Comparison of ENCODE assay signal across 11 cellular contexts in genomic region chr9:113154471-113154870, GRCh38. TPM values are rescaled to one million over a fixed set of nuclear protein-coding genes. Genes with fewer than 3 reads are reported as not detected.
DNase-seq lines count a peak whose midpoint lies in the region; ATAC-seq and TF ChIP-seq lines count a peak whose summit lies in the region.
"Had no signal": no experiment of that assay in that cellular context is flagged by ENCODE, and none has a peak within 500 bp of the region (broad histone marks: within the 10 kb centered on the region; RNA-seq: fewer than 3 reads in every experiment).

No MANE protein-coding gene starts in this region.

- no peaks in the 10 kb centered on the region for H3K9me3 ChIP-seq in HEK293 (ENCODE audit: control insufficient read depth, insufficient read depth, low read depth, low read length)
- no peaks in the 10 kb centered on the region for H3K9me3 ChIP-seq in WERI-Rb-1 (ENCODE audit: severe bottlenecking)
- no peaks in the 10 kb centered on the region for H3K9me3 ChIP-seq in spleen

- POLR2A ChIA-PET in HEK293 (lab: Yijun Ruan, JAX), result no interaction called here

- no peaks in the 10 kb centered on the region for H3K27me3 ChIP-seq in WERI-Rb-1 (ENCODE audit: insufficient read depth, low read depth, severe bottlenecking)
- H3K27me3 ChIP-seq in spleen (replicated peaks in 1 of 7), result no peaks in the 10 kb centered on the region

- no peaks in the 10 kb centered on the region for H3K4me1 ChIP-seq in HEK293 (ENCODE audit: control insufficient read depth, insufficient read depth, low read length)
- peaks cover 3 to 93% (median 56%) of the 10 kb centered on the region in 6 donors for H3K4me1 ChIP-seq in spleen

- H3K36me3 ChIP-seq in HEK293 (ENCODE audit: control insufficient read depth in 2 of 2, insufficient read depth in 1 of 2, low read length in 2 of 2) (peaks cover 0 to 8% of the 10 kb centered on the region in 2 experiments; a peak in 1 of 3 replicates), WERI-Rb-1 (peaks cover 7% of the 10 kb centered on the region), spleen (peaks cover 0 to 45% (median 14%) of the 10 kb centered on the region in 6 donors)

- CTCF ChIA-PET in HEK293 (lab: Yijun Ruan, JAX), result interaction anchor here (3.8 kb wide), 1 partner anchor 42 kb away, joined by 14 read pairs; no protein-coding TSS in a partner anchor

- H3K4me3 ChIP-seq in HEK293 (ENCODE audit: low read depth, low read length) (no peak overlapping the region), WERI-Rb-1 (ENCODE audit: low read depth, low read length) (no peak overlapping the region), spleen (peak overlapping the region in 4 of 8 donors; percentile 10 to 94 (median 90))

- WGBS in spleen, 5 donors, result 53 to 76% (median 71%) methylated on average over 6 of the region's 6 CpGs

- TF ChIP-seq POLR2A in spleen (IDR thresholded peaks at IDR 0.05), result no peak

- ATAC-seq in HG03520 (IDR thresholded peaks at IDR 0.05; ENCODE audit: unreplicated experiment), result no peak
- no peak for ATAC-seq in HG02885 (IDR thresholded peaks at IDR 0.05; ENCODE audit: poor library complexity, unreplicated experiment)
- ATAC-seq: left lobe of liver had no signal

- H3K27ac ChIP-seq in HEK293 (ENCODE audit: extremely low read depth, low read depth, low read length) (no peak overlapping the region), WERI-Rb-1 (no peak overlapping the region; the same call in 1 of the 2 replicates), spleen (peak overlapping the region in 5 of 8 donors; percentile 3 to 96 (median 96))

- no peak for TF ChIP-seq CTCF in HEK293 (tag by site-specific recombination; IDR thresholded peaks at IDR 0.05)
- no peak for TF ChIP-seq CTCF in WERI-Rb-1 (IDR thresholded peaks at IDR 0.05; ENCODE audit: low read depth, low read length)
- TF ChIP-seq CTCF in spleen (IDR thresholded peaks at IDR 0.05 in 8 of 11, conservative IDR thresholded peaks at IDR 0.05 in 3 of 11), result no peak

- DNase-seq in WERI-Rb-1 (peak; percentile 89), hepatic stellate cell (ENCODE audit: low spot score) (peak; percentile 45), spleen (no peak), NCI-H1436 treated with DMSO at 0.1 percent for 48 hours (lab: John Stamatoyannopoulos, UW) (no peak), SHP77 (lab: John Stamatoyannopoulos, UW) (no peak)
- DNase-seq: activated CD4-positive, CD25-positive, alpha-beta regulatory T cell treated with anti-CD3 and anti-CD28 coated beads, Interleukin-2, amount 50 U/mL, for 72 hours; NCI-H345 had no signal

- intact Hi-C loops in spleen (cut with DNase I; ENCODE audit: low total_unique reads), result no loop called here

TF ChIP-seq in HEK293, 187 proteins besides CTCF, POLR2A, EP300 and RAD21:
- no peak for TF ChIP-seq ZNF692 (tag by site-specific recombination; IDR thresholded peaks at IDR 0.05)
- peak; percentile 52 for TF ChIP-seq ZBTB20 (tag by site-specific recombination; IDR thresholded peaks at IDR 0.05)
- no peak for TF ChIP-seq ZNF366 (tag by site-specific recombination; conservative IDR thresholded peaks at IDR 0.05)
- TF ChIP-seq KLF7 (tag by site-specific recombination; IDR thresholded peaks at IDR 0.05; ENCODE audit: borderline replicate concordance), result no peak
- no peak for TF ChIP-seq ZFP3 (tag by site-specific recombination; IDR thresholded peaks at IDR 0.05; ENCODE audit: low read depth)
- TF ChIP-seq ZNF138 (tag by site-specific recombination; IDR thresholded peaks at IDR 0.05; ENCODE audit: borderline replicate concordance), result no peak
- no peak for TF ChIP-seq ZNF302 (tag by site-specific recombination; IDR thresholded peaks at IDR 0.05; ENCODE audit: low read depth)
- TF ChIP-seq IKZF3 (tag by site-specific recombination; IDR thresholded peaks at IDR 0.05), result no peak

RNA-seq across cellular contexts. Expression of gene SLC31A2, which starts 3.7 kb away (rescaled TPM):
- 10 to 100 TPM; 30.8 to 97.3 (median 58.5) TPM for total RNA-seq in spleen
- polyA plus RNA-seq in spleen, result 10 to 100 TPM in 2 of 3 donors, 1 to 10 TPM in 1; 7.7 to 13.5 (median 12.4) TPM

Comparison
In these comparisons a context has a peak if more than half of its experiments do, and no peak if none do; other contexts are left out.
1. H3K27ac ChIP-seq: peak in spleen (5 of 8); none in HEK293 (single experiment) and WERI-Rb-1 (single experiment).
2. DNase-seq: peak in WERI-Rb-1 (single experiment) and hepatic stellate cell (single experiment); none in spleen (single experiment), NCI-H1436 treated with DMSO at 0.1 percent for 48 hours (single experiment) and SHP77 (0 of 2).